Comparison of ENCODE assay signal across 17 cellular contexts in the genomic region with DNA sequence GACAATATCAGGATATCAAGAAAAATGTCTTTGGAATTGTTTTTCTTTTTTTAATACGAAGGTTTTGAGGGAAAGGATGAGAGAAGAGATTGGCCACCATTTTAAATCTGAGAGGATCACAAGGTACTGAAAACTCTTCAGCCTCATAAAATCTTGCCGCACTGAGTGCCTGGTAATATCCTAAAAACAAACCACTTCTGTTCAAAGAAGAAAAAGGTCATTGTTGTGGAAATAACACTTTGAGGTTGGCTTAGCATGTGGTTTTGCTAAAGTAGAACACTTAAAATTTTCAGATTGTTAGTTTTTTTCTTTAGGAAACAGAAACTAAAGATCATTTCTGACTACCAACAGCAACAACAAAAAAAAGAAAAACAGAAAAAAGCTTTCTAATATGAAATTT. TPM values are rescaled to one million over a fixed set of nuclear protein-coding genes. Genes with fewer than 3 reads are reported as not detected.
DNase-seq lines count a peak whose midpoint lies in the region; ATAC-seq lines count a peak whose summit lies in the region.
"Had no signal": no experiment of that assay in that cellular context is flagged by ENCODE, and none has a peak within 500 bp of the region (broad histone marks: within the 10 kb centered on the region; RNA-seq: fewer than 3 reads in every experiment).

No MANE protein-coding gene starts in this region.

- peak overlapping the region; percentile 52 for H3K27ac Mint-ChIP-seq in activated T-helper 17 cell treated with anti-CD3 and anti-CD28 coated beads, Interleukin-2, amount 50 U/mL, for 72 hours
- H3K27ac Mint-ChIP-seq: dendritic cell treated with granulocyte-macrophage colony-stimulating factor and Interleukin-4, amounts not matched to agents 40 ng/mL and 50 ng/mL, for 4 days; memory B cell had no signal

- ATAC-seq in HG02588 (IDR thresholded peaks at IDR 0.05; ENCODE audit: unreplicated experiment): peak; percentile 49
- ATAC-seq in activated T-helper 17 cell treated with anti-CD3 and anti-CD28 coated beads, Interleukin-2, amount 50 U/mL, for 72 hours (replicated peaks): peak; percentile 72
- ATAC-seq in GM18519 (IDR thresholded peaks at IDR 0.05; ENCODE audit: low FRiP score, unreplicated experiment): no peak
- ATAC-seq: activated CD4-positive, CD25-positive, alpha-beta regulatory T cell treated with anti-CD3 and anti-CD28 coated beads, Interleukin-2, amount 50 U/mL, for 24 hours had no signal

- H3K9me3 Mint-ChIP-seq in activated T-helper 17 cell treated with anti-CD3 and anti-CD28 coated beads, Interleukin-2, amount 50 U/mL, for 72 hours: no peaks in the 10 kb centered on the region
- H3K9me3 Mint-ChIP-seq: dendritic cell treated with granulocyte-macrophage colony-stimulating factor and Interleukin-4, amounts not matched to agents 40 ng/mL and 50 ng/mL, for 4 days; memory B cell had no signal

- H3K4me3 Mint-ChIP-seq in activated T-helper 17 cell treated with anti-CD3 and anti-CD28 coated beads, Interleukin-2, amount 50 U/mL, for 72 hours: peak overlapping the region; percentile 56
- H3K4me3 Mint-ChIP-seq: dendritic cell treated with granulocyte-macrophage colony-stimulating factor and Interleukin-4, amounts not matched to agents 40 ng/mL and 50 ng/mL, for 4 days; memory B cell had no signal

- peaks cover 12% of the 10 kb centered on the region for H3K4me1 Mint-ChIP-seq in activated T-helper 17 cell treated with anti-CD3 and anti-CD28 coated beads, Interleukin-2, amount 50 U/mL, for 72 hours
- H3K4me1 Mint-ChIP-seq: memory B cell had no signal

- H3K27me3 Mint-ChIP-seq in activated T-helper 17 cell treated with anti-CD3 and anti-CD28 coated beads, Interleukin-2, amount 50 U/mL, for 72 hours: no peaks in the 10 kb centered on the region
- H3K27me3 Mint-ChIP-seq: dendritic cell treated with granulocyte-macrophage colony-stimulating factor and Interleukin-4, amounts not matched to agents 40 ng/mL and 50 ng/mL, for 4 days had no signal

- no peaks in the 10 kb centered on the region for H3K36me3 Mint-ChIP-seq in activated T-helper 17 cell treated with anti-CD3 and anti-CD28 coated beads, Interleukin-2, amount 50 U/mL, for 72 hours (ENCODE audit: low read depth)
- H3K36me3 Mint-ChIP-seq: memory B cell had no signal

- peak in 2 of 3 experiments; percentile 16 to 32 for DNase-seq in NCI-H1417 (lab: John Stamatoyannopoulos, UW)
- DNase-seq in NCI-H1417 treated with DMSO at 0.1 percent for 48 hours (lab: John Stamatoyannopoulos, UW): no peak
- DNase-seq in pons (ENCODE audit: low spot score): peak; percentile 47
- no peak for DNase-seq in stimulated activated CD4-positive, alpha-beta T cell treated with anti-CD3 and anti-CD28 coated beads, Interleukin-4, amount 100 ng/mL, for 4 hours
- DNase-seq in inferior parietal cortex (ENCODE audit: extremely low spot score): no peak
- DNase-seq: activated T-cell treated with anti-CD3 and anti-CD28 coated beads, Interleukin-2, amount 50 U/mL, for 1 hour; GDM1; KBM-7; NCI-H1436 treated with DMSO at 0.1 percent for 48 hours; NCI-H524 treated with DMSO at 0.1 percent for 48 hours had no signal

RNA-seq across cellular contexts. Expression of a gene that starts 1.0 kb away (rescaled TPM):
- not detected for total RNA-seq in activated T-helper 17 cell treated with anti-CD3 and anti-CD28 coated beads, Interleukin-2, amount 50 U/mL, for 72 hours
- total RNA-seq: skeletal muscle tissue had no signal

RNA-seq across cellular contexts. Expression of a gene that starts 1.1 kb away (rescaled TPM):
- not detected for total RNA-seq in activated T-helper 17 cell treated with anti-CD3 and anti-CD28 coated beads, Interleukin-2, amount 50 U/mL, for 72 hours
- total RNA-seq: skeletal muscle tissue had no signal

Comparison
In these comparisons a context has a peak if more than half of its experiments do, and no peak if none do; other contexts are left out.
1. DNase-seq: peak in NCI-H1417 (2 of 3) and pons (single experiment); none in NCI-H1417 treated with DMSO at 0.1 percent for 48 hours (single experiment), stimulated activated CD4-positive, alpha-beta T cell treated with anti-CD3 and anti-CD28 coated beads, Interleukin-4, amount 100 ng/mL, for 4 hours (0 of 2) and inferior parietal cortex (single experiment).